ENCODE assay signal across 8 cellular contexts in the genomic region with DNA sequence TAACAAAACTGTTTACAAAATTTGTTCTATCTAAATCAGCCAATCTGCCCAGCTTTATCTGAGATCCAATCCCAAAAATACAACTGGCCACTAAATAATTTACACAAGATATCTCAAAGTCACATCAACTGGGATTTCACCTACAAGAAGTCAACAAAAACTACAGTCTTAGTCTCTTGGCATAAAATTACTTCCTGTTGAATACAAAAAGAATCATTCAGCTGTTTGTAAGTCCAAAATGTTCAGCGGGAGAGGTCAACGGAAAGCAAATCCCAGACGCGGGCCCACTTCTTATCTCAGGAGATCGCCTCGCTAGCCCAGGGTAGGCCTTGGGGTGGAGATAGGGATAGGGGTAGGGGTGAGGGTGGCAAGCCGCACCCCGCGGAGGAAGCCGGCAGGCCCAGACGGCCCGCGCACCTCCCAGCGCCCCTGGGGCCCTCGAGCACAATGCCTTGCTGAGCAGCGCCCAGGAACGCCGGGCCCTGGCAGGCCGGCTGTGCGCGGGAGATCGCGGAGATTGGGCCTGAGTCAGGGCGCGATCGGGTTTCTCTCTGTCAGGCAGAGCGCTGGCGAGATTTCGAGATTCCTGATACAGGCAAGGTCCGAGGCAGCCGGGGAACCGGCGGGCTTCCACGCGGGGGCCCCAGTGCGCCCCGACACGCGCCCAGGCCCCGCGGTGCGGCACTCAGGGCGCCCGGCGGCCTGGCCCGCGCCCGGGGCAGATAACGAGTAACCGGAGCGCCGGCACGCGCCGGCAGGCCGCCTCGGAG. TPM values are rescaled to one million over a fixed set of nuclear protein-coding genes. Genes with fewer than 3 reads are reported as not detected.
DNase-seq lines count a peak whose midpoint lies in the region; ATAC-seq and TF ChIP-seq lines count a peak whose summit lies in the region.

No MANE protein-coding gene starts in this region.

- H3K4me1 Mint-ChIP-seq in Caco-2 (ENCODE audit: low read depth, unreplicated experiment) = peaks cover 16% of the 10 kb centered on the region
- H3K4me1 Mint-ChIP-seq in activated T-helper 17 cell treated with anti-CD3 and anti-CD28 coated beads, Interleukin-2, amount 50 U/mL, for 72 hours = peaks cover 37% of the 10 kb centered on the region
- peaks cover 17 to 50% (median 46%) of the 10 kb centered on the region in 4 donors for H3K4me1 Mint-ChIP-seq in naive thymus-derived CD8-positive, alpha-beta T cell

- no peaks in the 10 kb centered on the region for H3K9me2 ChIP-seq in PC-9 (ENCODE audit: insufficient read depth)

- no peaks in the 10 kb centered on the region for H3K9me3 ChIP-seq in Caco-2
- H3K9me3 ChIP-seq in PC-9 (ENCODE audit: insufficient read depth, low read depth) = no peaks in the 10 kb centered on the region
- H3K9me3 ChIP-seq in fibroblast of lung (ENCODE audit: control insufficient read depth, insufficient read depth, low read depth, low read length) = no peaks in the 10 kb centered on the region

- H3K36me3 Mint-ChIP-seq in Caco-2 (ENCODE audit: insufficient read depth, unreplicated experiment) = peaks cover 53% of the 10 kb centered on the region
- peaks cover 64% of the 10 kb centered on the region for H3K36me3 Mint-ChIP-seq in activated T-helper 17 cell treated with anti-CD3 and anti-CD28 coated beads, Interleukin-2, amount 50 U/mL, for 72 hours (ENCODE audit: low read depth)
- H3K36me3 Mint-ChIP-seq in naive thymus-derived CD8-positive, alpha-beta T cell = peaks cover 0 to 41% (median 18%) of the 10 kb centered on the region in 3 donors

- H3K4me3 Mint-ChIP-seq in Caco-2 (ENCODE audit: unreplicated experiment) = peak overlapping the region; percentile 70
- H3K4me3 Mint-ChIP-seq in activated T-helper 17 cell treated with anti-CD3 and anti-CD28 coated beads, Interleukin-2, amount 50 U/mL, for 72 hours = peak overlapping the region; percentile 95
- H3K4me3 Mint-ChIP-seq in naive thymus-derived CD8-positive, alpha-beta T cell = peak overlapping the region; percentile 84 to 96 (median 90)

- H3K27me3 ChIP-seq in Caco-2 (replicated peaks; ENCODE audit: control insufficient read depth, insufficient read depth, low read length) = no peaks in the 10 kb centered on the region
- H3K27me3 ChIP-seq in PC-9 (ENCODE audit: insufficient read depth, low read depth) = no peaks in the 10 kb centered on the region
- H3K27me3 ChIP-seq in fibroblast of lung (ENCODE audit: control insufficient read depth, insufficient read depth, low read length) = no peaks in the 10 kb centered on the region

- H2AFZ ChIP-seq in PC-9 (peak overlapping the region; percentile 90), fibroblast of lung (ENCODE audit: low read length) (peak overlapping the region; percentile 52)

- H3K4me1 ChIP-seq in Caco-2 = peaks cover 9% of the 10 kb centered on the region
- H3K4me1 ChIP-seq in PC-9 (replicated peaks; ENCODE audit: insufficient read depth) = peaks cover 17% of the 10 kb centered on the region
- H3K4me1 ChIP-seq in fibroblast of lung (ENCODE audit: control insufficient read depth, extremely low read depth, insufficient read depth, low read length) = peaks cover 2% of the 10 kb centered on the region

- peak in 1 of 2 experiments; percentile 4 for TF ChIP-seq CTCF in Caco-2 (IDR thresholded peaks at IDR 0.05; ENCODE audit: insufficient read depth in 1 of 2, low read depth in 1 of 2, low read length in 1 of 2, severe bottlenecking in 1 of 2, unreplicated experiment in 1 of 2)
- TF ChIP-seq CTCF in PC-9 (conservative IDR thresholded peaks at IDR 0.05) = no peak
- TF ChIP-seq CTCF in fibroblast of lung (conservative IDR thresholded peaks at IDR 0.05 in 1 of 2, IDR thresholded peaks at IDR 0.05 in 1 of 2; ENCODE audit: low read depth in 1 of 2, low read length in 2 of 2) = no peak

- no TSS peak for BruUV-seq in Caco-2 (replicated peaks; lab: Mats Ljungman, UMichigan)
- BruUV-seq in PC-9 (replicated peaks; lab: Mats Ljungman, UMichigan) = no TSS peak

- no peaks in the 10 kb centered on the region for H3K9me3 Mint-ChIP-seq in Caco-2 (ENCODE audit: unreplicated experiment)
- no peaks in the 10 kb centered on the region for H3K9me3 Mint-ChIP-seq in activated T-helper 17 cell treated with anti-CD3 and anti-CD28 coated beads, Interleukin-2, amount 50 U/mL, for 72 hours
- no peaks in the 10 kb centered on the region for H3K9me3 Mint-ChIP-seq in naive thymus-derived CD8-positive, alpha-beta T cell

- H3K36me3 ChIP-seq in Caco-2 (ENCODE audit: control insufficient read depth, insufficient read depth, low read length) (peaks cover 1% of the 10 kb centered on the region; the same call in 1 of the 2 replicates), PC-9 (ENCODE audit: low read depth) (peaks cover 18% of the 10 kb centered on the region), fibroblast of lung (ENCODE audit: control insufficient read depth, insufficient read depth, low read length) (peaks cover 2% of the 10 kb centered on the region)

- H3K9ac ChIP-seq in fibroblast of lung (ENCODE audit: insufficient read depth, low read length) = peak overlapping the region; percentile 88

- H3K27ac ChIP-seq in PC-9 = peak overlapping the region; percentile 82
- peak overlapping the region; percentile 90 for H3K27ac ChIP-seq in fibroblast of lung (ENCODE audit: insufficient read depth, low read length)

- H3F3A ChIP-seq in PC-9 (ENCODE audit: insufficient read depth, low read depth) = peaks cover 13% of the 10 kb centered on the region; the same call in 1 of the 2 replicates

- no peaks in the 10 kb centered on the region for H4K20me1 ChIP-seq in PC-9 (ENCODE audit: insufficient read depth)
- no peaks in the 10 kb centered on the region for H4K20me1 ChIP-seq in fibroblast of lung (ENCODE audit: control insufficient read depth, extremely low read depth, insufficient read depth, low read length)

- POLR2A ChIA-PET in Caco-2 (lab: Charles Lee) = no interaction called here
- POLR2A ChIA-PET in PC-9 (lab: Charles Lee; ENCODE audit: unreplicated experiment) = interaction anchor here (0.6 kb wide), 1 partner anchor 121 kb away, joined by 4 read pairs; no protein-coding TSS in a partner anchor
- POLR2A ChIA-PET in naive thymus-derived CD8-positive, alpha-beta T cell (lab: Charles Lee) = interaction anchor here (0.7 to 5.4 kb wide), 20 partner anchors 11 to 247 kb away, joined by 3 to 63 read pairs (median 4); a partner anchor contains a TSS

- peak overlapping the region; percentile 26 for H3K27ac Mint-ChIP-seq in Caco-2 (ENCODE audit: unreplicated experiment)
- peak overlapping the region; percentile 96 for H3K27ac Mint-ChIP-seq in activated T-helper 17 cell treated with anti-CD3 and anti-CD28 coated beads, Interleukin-2, amount 50 U/mL, for 72 hours
- H3K27ac Mint-ChIP-seq in naive thymus-derived CD8-positive, alpha-beta T cell = peak overlapping the region; percentile 86 to 97 (median 94)

- peak; percentile 73 to 76 for DNase-seq in Caco-2
- peak; percentile 73 for DNase-seq in HK-2 (ENCODE audit: unreplicated experiment)
- DNase-seq in PC-9 = peak; percentile 73 to 78
- peak; percentile 79 to 84 for DNase-seq in fibroblast of lung (ENCODE audit: low read depth in 2 of 2)
- DNase-seq in naive thymus-derived CD8-positive, alpha-beta T cell = peak; percentile 46 to 81 (median 67)
- peak; percentile 59 for DNase-seq in stimulated activated naive CD4-positive, alpha-beta T cell treated with Interleukin-2 at 50 U/mL for 16 hours (lab: John Stamatoyannopoulos, UW)

- intact Hi-C loops in Caco-2 (cut with micrococcal nuclease; ENCODE audit: unreplicated experiment) (no loop called here), PC-9 (cut with micrococcal nuclease; ENCODE audit: unreplicated experiment) (loop anchor here (2.0 to 10.0 kb wide), 4 partner anchors 100 to 470 kb away; a partner anchor contains a TSS)

- peak; percentile 59 for ATAC-seq in GM19467 (IDR thresholded peaks at IDR 0.05; ENCODE audit: unreplicated experiment)
- ATAC-seq in activated T-helper 17 cell treated with anti-CD3 and anti-CD28 coated beads, Interleukin-2, amount 50 U/mL, for 72 hours (replicated peaks) = peak; percentile 73
- ATAC-seq in naive thymus-derived CD8-positive, alpha-beta T cell = peak; percentile 75 to 76

- no peaks in the 10 kb centered on the region for H3K27me3 Mint-ChIP-seq in Caco-2 (ENCODE audit: insufficient read depth, unreplicated experiment)
- no peaks in the 10 kb centered on the region for H3K27me3 Mint-ChIP-seq in activated T-helper 17 cell treated with anti-CD3 and anti-CD28 coated beads, Interleukin-2, amount 50 U/mL, for 72 hours
- no peaks in the 10 kb centered on the region for H3K27me3 Mint-ChIP-seq in naive thymus-derived CD8-positive, alpha-beta T cell

- peak overlapping the region; percentile 100 for H3K4me3 ChIP-seq in Caco-2 (ENCODE audit: low read depth, low read length)
- H3K4me3 ChIP-seq in PC-9 = peak overlapping the region; percentile 93
- peak overlapping the region; percentile 82 to 98 (median 90) for H3K4me3 ChIP-seq in fibroblast of lung (replicated peaks in 1 of 4; ENCODE audit: control extremely low read depth in 1 of 4, insufficient read depth in 1 of 4, low read depth in 3 of 4, low read length in 4 of 4)

- CTCF ChIA-PET in Caco-2 (lab: Charles Lee) (interaction anchor here (1.0 kb wide), 1 partner anchor 217 kb away, joined by 9 read pairs; no protein-coding TSS in a partner anchor), PC-9 (lab: Charles Lee) (interaction anchor here (0.6 kb wide), 1 partner anchor 187 kb away, joined by 3 read pairs; no protein-coding TSS in a partner anchor)

- H3K79me2 ChIP-seq in PC-9 (ENCODE audit: low read depth) (peaks cover 34% of the 10 kb centered on the region), fibroblast of lung (ENCODE audit: control insufficient read depth, insufficient read depth, low read length) (peaks cover 34% of the 10 kb centered on the region)

- peak overlapping the region; percentile 80 for H3K4me2 ChIP-seq in PC-9
- peak overlapping the region; percentile 91 for H3K4me2 ChIP-seq in fibroblast of lung (ENCODE audit: extremely low read depth, insufficient read depth, low read length)

RNA-seq across cellular contexts. Expression of a gene that starts 0.7 kb away (rescaled TPM):
- total RNA-seq in Caco-2 (2022) (228 and 243 TPM in 2 replicates), PC-9 (2021) (210 and 262 TPM in 2 replicates), fibroblast of lung (181 and 225 TPM in 2 replicates)
- 100 to 1,000 TPM; 316 to 358 TPM for total RNA-seq in activated T-helper 17 cell treated with anti-CD3 and anti-CD28 coated beads, Interleukin-2, amount 50 U/mL, for 72 hours
- 332 and 396 TPM in 2 replicates for polyA plus RNA-seq in fibroblast of lung
- polyA plus RNA-seq in fibroblast of lung (2012) = 311 and 351 TPM in 2 replicates
- polyA minus RNA-seq in fibroblast of lung (ENCODE audit: low replicate concordance) = 26.4 and 58.2 TPM in 2 replicates
- total RNA-seq in naive thymus-derived CD8-positive, alpha-beta T cell = 100 to 1,000 TPM; 252 to 272 TPM
- polyA plus RNA-seq in naive thymus-derived CD8-positive, alpha-beta T cell = 100 to 1,000 TPM; 366 to 428 (median 408) TPM

RNA-seq across cellular contexts. Expression of a gene that starts 6.4 kb away (rescaled TPM):
- total RNA-seq in Caco-2 (2022) = 13.7 and 14.9 TPM in 2 replicates
- 5.0 and 9.5 TPM in 2 replicates for total RNA-seq in PC-9 (2021)
- 10 to 100 TPM; 14.2 to 19.9 TPM for total RNA-seq in activated T-helper 17 cell treated with anti-CD3 and anti-CD28 coated beads, Interleukin-2, amount 50 U/mL, for 72 hours
- 6.4 and 6.9 TPM in 2 replicates for total RNA-seq in fibroblast of lung
- polyA plus RNA-seq in fibroblast of lung = 4.8 and 5.2 TPM in 2 replicates
- 4.5 and 4.6 TPM in 2 replicates for polyA plus RNA-seq in fibroblast of lung (2012)
- polyA minus RNA-seq in fibroblast of lung (ENCODE audit: low replicate concordance) = 0.47 and 0.96 TPM in 2 replicates
- 10 to 100 TPM; 16.5 to 17.7 TPM for total RNA-seq in naive thymus-derived CD8-positive, alpha-beta T cell
- polyA plus RNA-seq in naive thymus-derived CD8-positive, alpha-beta T cell = 10 to 100 TPM in 1 of 3 donors, 1 to 10 TPM in 2; 9.3 to 13.6 (median 9.8) TPM

Comparison
In these comparisons a context has a peak if more than half of its experiments do, and no peak if none do; other contexts are left out.
1. Peak in every context shown above with its lines: DNase-seq, ATAC-seq, H3K4me3 ChIP-seq and H3K27ac ChIP-seq.
2. H3K27ac Mint-ChIP-seq: peak in every context shown above with its lines; median percentile 96 in activated T-helper 17 cell treated with anti-CD3 and anti-CD28 coated beads, Interleukin-2, amount 50 U/mL, for 72 hours; 94 in naive thymus-derived CD8-positive, alpha-beta T cell; 26 in Caco-2.